In the genomic region with DNA sequence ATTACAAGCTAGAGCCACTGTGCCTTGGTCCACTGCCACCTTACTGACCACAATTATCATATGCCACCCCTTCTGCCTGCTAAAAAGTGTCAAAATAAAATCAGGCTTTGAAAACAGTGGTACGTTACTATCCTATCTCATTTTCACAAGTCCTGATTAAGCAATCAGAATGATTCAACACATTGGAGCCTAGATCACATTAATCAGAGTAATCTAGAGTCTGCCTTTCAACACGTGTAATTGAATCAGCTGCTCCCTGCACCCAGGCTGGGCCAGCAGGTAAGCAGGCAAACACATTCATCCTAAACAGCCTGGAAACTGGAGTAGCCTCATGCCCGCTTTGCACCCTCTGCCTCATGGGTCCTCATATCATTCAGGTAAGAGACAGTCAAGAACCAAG, we compare ENCODE assay signal across 17 cellular contexts.
DNase-seq lines count a peak whose midpoint lies in the region; ATAC-seq, FAIRE-seq and TF ChIP-seq lines count a peak whose summit lies in the region.
"Had no signal": no experiment of that assay in that cellular context is flagged by ENCODE, and none has a peak within 500 bp of the region (broad histone marks: within the 10 kb centered on the region; RNA-seq: fewer than 3 reads in every experiment).

No MANE protein-coding gene starts in this region.

- BruUV-seq in HCT116 (replicated peaks; lab: Mats Ljungman, UMichigan) = no TSS peak
- no TSS peak for BruUV-seq in K562 (replicated peaks; lab: Mats Ljungman, UMichigan)

- H3K9ac ChIP-seq in HCT116 (ENCODE audit: low read length) (peak overlapping the region; percentile 54), K562 (ENCODE audit: insufficient read depth in 1 of 2, low read depth in 2 of 2, low read length in 2 of 2) (no peak overlapping the region)

- TF ChIP-seq POLR2A in HCT116 (IDR thresholded peaks at IDR 0.05; ENCODE audit: borderline replicate concordance, extremely low read depth, insufficient read depth, insufficient read length) (no peak), K562 (conservative IDR thresholded peaks at IDR 0.05) (no peak)

- H3K27me3 ChIP-seq in HCT116 (ENCODE audit: insufficient read depth, low read length) (no peaks in the 10 kb centered on the region), K562 (ENCODE audit: control insufficient read depth in 2 of 2, insufficient read depth in 2 of 2, low read length in 2 of 2) (peaks cover 5 to 6% of the 10 kb centered on the region in 2 experiments; a peak in 4 of 5 replicates), MG63 (peaks cover under 1% of the 10 kb centered on the region)

- H3K9me1 ChIP-seq in K562 (ENCODE audit: control insufficient read depth, insufficient read depth, low read length) = no peaks in the 10 kb centered on the region

- H3K36me3 ChIP-seq in HCT116 (ENCODE audit: control insufficient read depth in 1 of 2, insufficient read depth in 2 of 2, low read length in 2 of 2) (no peaks in the 10 kb centered on the region), K562 (ENCODE audit: control insufficient read depth, insufficient read depth, low read length) (no peaks in the 10 kb centered on the region), MG63 (no peaks in the 10 kb centered on the region)

- no peaks in the 10 kb centered on the region for H3K9me2 ChIP-seq in HCT116 (ENCODE audit: insufficient read depth)

- H3K4me1 ChIP-seq in HCT116 (ENCODE audit: control insufficient read depth in 1 of 2, insufficient read depth in 2 of 2, low read length in 2 of 2) (peaks cover 65 to 80% of the 10 kb centered on the region in 2 experiments), K562 (replicated peaks in 1 of 2; ENCODE audit: control insufficient read depth in 2 of 2, insufficient read depth in 2 of 2, low read length in 2 of 2) (no peaks in the 10 kb centered on the region)

- ATAC-seq in HCT116 (peak; percentile 34), K562 (no peak)
- ATAC-seq: SK-N-SH treated with all-trans-retinoic acid at 6 μM for 48 hours had no signal

- intact Hi-C loops in HCT116 (cut with micrococcal nuclease) (no loop called here), K562 (cut with micrococcal nuclease) (no loop called here)

- POLR2A ChIA-PET in HCT116 (lab: Charles Lee) (no interaction called here), K562 (lab: Yijun Ruan, JAX) (interaction anchor here (0.8 kb wide), 1 partner anchor 187 kb away, joined by 3 read pairs; no protein-coding TSS in a partner anchor)

- H3K4me2 ChIP-seq in HCT116 (ENCODE audit: low read length) (peak overlapping the region; percentile 62), K562 (ENCODE audit: insufficient read depth, low read length) (no peak overlapping the region)

- H3K9me3 ChIP-seq in HCT116 (ENCODE audit: control insufficient read depth in 1 of 2, insufficient read depth in 1 of 2, low read depth in 1 of 2, low read length in 2 of 2) (no peaks in the 10 kb centered on the region), K562 (replicated peaks; ENCODE audit: control insufficient read depth, insufficient read depth, low read depth, low read length) (no peaks in the 10 kb centered on the region), MG63 (no peaks in the 10 kb centered on the region)

- no peak for TF ChIP-seq EP300 in K562 (IDR thresholded peaks at IDR 0.05; ENCODE audit: low read length)

- WGBS in K562 (ENCODE audit: insufficient coverage, low coverage, missing lambda C conversion rate) = 0% methylated on average over 3 of the region's 3 CpGs

- H3K4me3 ChIP-seq in HCT116 (replicated peaks in 1 of 2; ENCODE audit: low read depth in 1 of 2, low read length in 2 of 2) = peak overlapping the region in 1 of 2 experiments; percentile 36; a peak in 2 of 4 replicates
- no peak overlapping the region for H3K4me3 ChIP-seq in K562
- H3K4me3 ChIP-seq in MG63 = no peak overlapping the region
- H3K4me3 ChIP-seq: lung had no signal

- H3K27ac ChIP-seq in HCT116 (ENCODE audit: low read depth, low read length) (peak overlapping the region; percentile 63), K562 (ENCODE audit: extremely low read depth, low read depth, low read length) (no peak overlapping the region)
- H3K27ac ChIP-seq: HL-60 had no signal

- DNase-seq in ACHN (peak; percentile 11), HCT116 (ENCODE audit: low read depth, low spot score) (peak; percentile 72), K562 (ENCODE audit: extremely low read depth in 1 of 4, low spot score in 3 of 4) (no peak), MG63 (no peak), NCI-H446 (lab: John Stamatoyannopoulos, UW) (no peak), SHP77 treated with DMSO at 0.1 percent for 48 hours (lab: John Stamatoyannopoulos, UW) (no peak)
- DNase-seq in activated effector memory CD4-positive, alpha-beta T cell treated with Interleukin-2 at 50 U/mL for 16 hours = no peak
- DNase-seq: activated effector memory CD4-positive, alpha-beta T cell treated with anti-CD3 and anti-CD28 coated beads, Interleukin-2, amount 50 U/mL, for 16 hours; GF-D8; NCI-H1048; NCI-H774; stimulated activated CD4-positive, alpha-beta T cell treated with anti-CD3 and anti-CD28 coated beads, Interleukin-2, amount 100 ng/mL, for 24 hours; stimulated activated naive CD4-positive, alpha-beta T cell had no signal

- FAIRE-seq in K562 (lab: Jason Lieb, UNC) = no peak
- FAIRE-seq in islet of Langerhans (lab: Jason Lieb, UNC) = peak; percentile 89

- RAD21 ChIA-PET in HCT116 (lab: Charles Lee; ENCODE audit: low non-redundant PET in 1 of 2, low total read pairs in 2 of 2, uncharacterized antibody in 2 of 2, unreplicated experiment in 2 of 2) = no interaction called here

- TF ChIP-seq RAD21 in HCT116 (IDR thresholded peaks at IDR 0.05; ENCODE audit: low read depth) (no peak), K562 (CRISPR knock-in tag; conservative IDR thresholded peaks at IDR 0.05 in 1 of 2, IDR thresholded peaks at IDR 0.05 in 1 of 2) (no peak)

- TF ChIP-seq CTCF in HCT116 (IDR thresholded peaks at IDR 0.05 in 2 of 3, conservative IDR thresholded peaks at IDR 0.05 in 1 of 3; ENCODE audit: borderline replicate concordance in 1 of 3, insufficient read depth in 1 of 3, low read depth in 2 of 3, low read length in 2 of 3) = no peak
- TF ChIP-seq CTCF in K562 (IDR thresholded peaks at IDR 0.05 in 2 of 3, conservative IDR thresholded peaks at IDR 0.05 in 1 of 3; ENCODE audit: insufficient read depth in 2 of 3, low read depth in 1 of 3, low read length in 3 of 3) = no peak

- CTCF ChIA-PET in HCT116 (lab: Charles Lee) = no interaction called here
- CTCF ChIA-PET in K562 (lab: Yijun Ruan, JAX; ENCODE audit: low intra/inter-chr PET ratio) = no interaction called here

- H3K79me2 ChIP-seq in HCT116 (ENCODE audit: insufficient read depth, low read length) (peaks cover 30% of the 10 kb centered on the region), K562 (ENCODE audit: control insufficient read depth, insufficient read depth, low read length) (no peaks in the 10 kb centered on the region)

- H4K20me1 ChIP-seq in HCT116 (ENCODE audit: insufficient read depth) (no peaks in the 10 kb centered on the region), K562 (replicated peaks; ENCODE audit: control insufficient read depth, insufficient read depth, low read length) (no peaks in the 10 kb centered on the region)

- H2AFZ ChIP-seq in HCT116 (ENCODE audit: low read depth, low read length, poor library complexity, severe bottlenecking) (no peak overlapping the region), K562 (ENCODE audit: low read depth, low read length) (no peak overlapping the region)

- in situ Hi-C loops in ACHN (cut with HindIII; ENCODE audit: low pct_ligation_motif_present, low pct_unique_long_range_greater_than_20kb, low sequenced_read_pairs) (no loop called here), K562 (cut with MboI) (no loop called here)

TF ChIP-seq in HCT116, 20 proteins besides CTCF, POLR2A, EP300 and RAD21 (continues in another document):
- TF ChIP-seq FOSL1 (IDR thresholded peaks at IDR 0.05; ENCODE audit: low read depth) (peak; percentile 43; the same call in 1 of the 2 replicates), CEBPB (IDR thresholded peaks at IDR 0.05; ENCODE audit: low read depth) (peak; percentile 97), POLR2AphosphoS5 (IDR thresholded peaks at IDR 0.05; ENCODE audit: low read depth, low read length) (no peak), ZFX (IDR thresholded peaks at IDR 0.05) (no peak), SRF (IDR thresholded peaks at IDR 0.05; ENCODE audit: low read depth) (no peak), SP1 (IDR thresholded peaks at IDR 0.05; ENCODE audit: low read depth) (peak; percentile 52)

TF ChIP-seq in K562, 482 proteins besides CTCF, POLR2A, EP300 and RAD21:
- TF ChIP-seq CEBPG (CRISPR knock-in tag; IDR thresholded peaks at IDR 0.05) = no peak
- TF ChIP-seq CEBPG (tag; conservative IDR thresholded peaks at IDR 0.05 in 1 of 2, IDR thresholded peaks at IDR 0.05 in 1 of 2) = peak in 1 of 2 experiments; percentile 61; a peak in 1 of 4 replicates
- no peak for TF ChIP-seq POLR3G (IDR thresholded peaks at IDR 0.05; ENCODE audit: extremely low read depth, insufficient read length, insufficient replicate concordance)
- TF ChIP-seq CEBPB (tag; IDR thresholded peaks at IDR 0.05) = 0 out of 2 replicates have a peak, but pooled peaks have one; percentile 8
- TF ChIP-seq NEUROD1 (IDR thresholded peaks at IDR 0.05; ENCODE audit: borderline replicate concordance, low read depth, low read length, partially characterized antibody) = no peak
- TF ChIP-seq, protein P1, sequence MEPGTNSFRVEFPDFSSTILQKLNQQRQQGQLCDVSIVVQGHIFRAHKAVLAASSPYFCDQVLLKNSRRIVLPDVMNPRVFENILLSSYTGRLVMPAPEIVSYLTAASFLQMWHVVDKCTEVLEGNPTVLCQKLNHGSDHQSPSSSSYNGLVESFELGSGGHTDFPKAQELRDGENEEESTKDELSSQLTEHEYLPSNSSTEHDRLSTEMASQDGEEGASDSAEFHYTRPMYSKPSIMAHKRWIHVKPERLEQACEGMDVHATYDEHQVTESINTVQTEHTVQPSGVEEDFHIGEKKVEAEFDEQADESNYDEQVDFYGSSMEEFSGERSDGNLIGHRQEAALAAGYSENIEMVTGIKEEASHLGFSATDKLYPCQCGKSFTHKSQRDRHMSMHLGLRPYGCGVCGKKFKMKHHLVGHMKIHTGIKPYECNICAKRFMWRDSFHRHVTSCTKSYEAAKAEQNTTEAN (CRISPR knock-in tag; IDR thresholded peaks at IDR 0.05) = no peak
TF ChIP-seq in K562: peak in this region for 2.

Comparison
In these comparisons a context has a peak if more than half of its experiments do, and no peak if none do; other contexts are left out.
1. DNase-seq: peak in ACHN (single experiment) and HCT116 (single experiment); none in K562 (0 of 4), MG63 (single experiment), NCI-H446 (0 of 2), SHP77 treated with DMSO at 0.1 percent for 48 hours (single experiment) and activated effector memory CD4-positive, alpha-beta T cell treated with Interleukin-2 at 50 U/mL for 16 hours (single experiment).